Comparison of ENCODE assay signal across 9 cellular contexts in the genomic region with DNA sequence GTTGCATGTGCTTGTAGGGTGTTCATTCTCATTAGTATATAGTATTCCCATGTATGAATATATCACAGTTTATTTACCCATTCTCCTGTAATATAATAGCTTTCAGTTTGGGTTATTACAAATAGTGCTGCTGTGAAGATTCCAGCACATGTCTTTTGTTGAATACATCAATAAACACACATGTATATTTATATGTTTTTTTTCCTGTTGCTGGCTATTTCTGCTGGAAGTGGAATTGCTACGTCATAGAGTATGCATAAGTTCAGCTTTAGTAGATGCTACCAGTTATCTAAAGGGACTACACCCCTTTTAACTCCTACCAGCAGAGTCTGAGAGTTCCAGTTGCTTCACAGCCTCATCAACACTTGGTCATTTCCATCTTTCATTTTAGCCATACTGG. TPM values are rescaled to one million over a fixed set of nuclear protein-coding genes. Genes with fewer than 3 reads are reported as not detected.
"Had no signal": no experiment of that assay in that cellular context is flagged by ENCODE, and none has a peak within 500 bp of the region (broad histone marks: within the 10 kb centered on the region; RNA-seq: fewer than 3 reads in every experiment).

No MANE protein-coding gene starts in this region.

- H3K4me1 Mint-ChIP-seq: IgD-negative memory B cell had no signal

- H3K27ac ChIP-seq: HL-60 had no signal

- H3K4me3 Mint-ChIP-seq: IgD-negative memory B cell had no signal

- H3K27ac Mint-ChIP-seq: IgD-negative memory B cell had no signal

- ATAC-seq: K562 had no signal

- DNase-seq: IMR-90, KBM-7, KG1 had no signal

- FAIRE-seq: HTR-8/SVneo, K562 had no signal

- H3K4me3 ChIP-seq: K562 had no signal

RNA-seq across cellular contexts. Expression of a gene that starts 52.3 kb away (rescaled TPM):
- total RNA-seq: HT-29, HT1080, IMR-90, K562 had no signal
- polyA plus RNA-seq: IMR-90, K562 had no signal
